Comparison of ENCODE assay signal across 16 cellular contexts in the genomic region with DNA sequence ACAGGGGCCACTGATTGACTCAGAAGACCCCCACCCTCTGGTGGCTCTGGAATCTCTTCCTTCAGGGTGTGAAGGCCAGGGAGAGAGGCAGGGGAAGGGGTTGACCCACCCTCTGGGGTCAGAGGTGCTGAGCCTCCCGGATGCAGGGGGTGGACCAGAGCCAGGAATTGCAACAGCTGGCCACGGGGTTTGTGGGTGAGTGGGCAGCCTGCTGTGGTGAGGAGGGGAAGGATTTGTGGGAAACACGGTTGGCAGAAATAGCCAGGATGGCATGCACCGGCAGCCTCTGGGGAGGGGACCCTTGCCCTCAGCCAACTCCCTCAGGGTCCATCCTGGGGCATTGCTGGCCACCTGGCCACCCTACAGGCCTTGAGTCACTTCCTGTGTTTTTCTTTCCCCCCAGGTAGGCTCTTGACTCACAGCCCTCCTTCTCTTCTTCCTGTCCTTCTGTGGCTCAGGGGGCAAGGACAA.
A peak's percentile ranks its signal among the peaks of the same experiment; 100 is the strongest.
DNase-seq lines count a peak whose midpoint lies in the region; ATAC-seq and TF ChIP-seq lines count a peak whose summit lies in the region.
"Had no signal": no experiment of that assay in that cellular context is flagged by ENCODE, and none has a peak within 500 bp of the region (broad histone marks: within the 10 kb centered on the region; RNA-seq: fewer than 3 reads in every experiment).

No MANE protein-coding gene starts in this region.

- H3K9me3 Mint-ChIP-seq in activated T-helper 17 cell treated with anti-CD3 and anti-CD28 coated beads, Interleukin-2, amount 50 U/mL, for 72 hours, result no peaks in the 10 kb centered on the region
- peaks cover 5% of the 10 kb centered on the region for H3K9me3 Mint-ChIP-seq in type B pancreatic cell

- H3K4me1 ChIP-seq in HEK293 (ENCODE audit: control insufficient read depth, insufficient read depth, low read length) (no peaks in the 10 kb centered on the region), lower lobe of right lung (peaks cover 12% of the 10 kb centered on the region)

- no peaks in the 10 kb centered on the region for H3K27me3 ChIP-seq in lower lobe of right lung (ENCODE audit: low read depth)
- H3K27me3 ChIP-seq: ovary had no signal

- peaks cover 6% of the 10 kb centered on the region for H3K27me3 Mint-ChIP-seq in activated T-helper 17 cell treated with anti-CD3 and anti-CD28 coated beads, Interleukin-2, amount 50 U/mL, for 72 hours
- H3K27me3 Mint-ChIP-seq in type B pancreatic cell, result peaks cover 5% of the 10 kb centered on the region

- H3K27ac Mint-ChIP-seq in activated T-helper 17 cell treated with anti-CD3 and anti-CD28 coated beads, Interleukin-2, amount 50 U/mL, for 72 hours, result peak overlapping the region; percentile 31
- H3K27ac Mint-ChIP-seq in type B pancreatic cell, result no peak overlapping the region

- intact Hi-C loops in lower lobe of right lung (cut with DNase I), result no loop called here

- H3K27ac ChIP-seq in HEK293 (ENCODE audit: extremely low read depth, low read depth, low read length), result no peak overlapping the region; the same call in 1 of the 2 replicates
- no peak overlapping the region for H3K27ac ChIP-seq in lower lobe of right lung
- H3K27ac ChIP-seq: ovary, thoracic aorta, VCaP had no signal

- no peak for ATAC-seq in activated T-helper 17 cell treated with anti-CD3 and anti-CD28 coated beads, Interleukin-2, amount 50 U/mL, for 72 hours (replicated peaks)
- ATAC-seq in lower lobe of right lung (peak in 1 of 2 donors; percentile 27), GM21576 (IDR thresholded peaks at IDR 0.05; ENCODE audit: unreplicated experiment) (no peak)

- no peaks in the 10 kb centered on the region for H3K4me1 Mint-ChIP-seq in activated T-helper 17 cell treated with anti-CD3 and anti-CD28 coated beads, Interleukin-2, amount 50 U/mL, for 72 hours
- peaks cover 11% of the 10 kb centered on the region for H3K4me1 Mint-ChIP-seq in type B pancreatic cell (ENCODE audit: unreplicated experiment)

- peak; percentile 71 for DNase-seq in A172 (ENCODE audit: low spot score)
- DNase-seq in lower lobe of right lung, result peak; percentile 42
- no peak for DNase-seq in NK-92 (lab: John Stamatoyannopoulos, UW; ENCODE audit: unreplicated experiment)
- DNase-seq in type B pancreatic cell (ENCODE audit: extremely low spot score, unreplicated experiment), result no peak
- no peak for DNase-seq in effector CD8-positive, alpha-beta T cell (lab: John Stamatoyannopoulos, UW)
- DNase-seq: DMS 273 treated with DMSO at 0.1 percent for 48 hours, Karpas-422, mesendoderm, NCI-H2081 treated with DMSO at 0.1 percent for 48 hours, NCI-H82, ovary had no signal

- CTCF ChIA-PET in HEK293 (lab: Yijun Ruan, JAX), result interaction anchor here (1.0 to 1.1 kb wide), 3 partner anchors 8 to 310 kb away, joined by 3 read pairs; no protein-coding TSS in a partner anchor

- no peak overlapping the region for H3K4me3 Mint-ChIP-seq in activated T-helper 17 cell treated with anti-CD3 and anti-CD28 coated beads, Interleukin-2, amount 50 U/mL, for 72 hours
- H3K4me3 Mint-ChIP-seq in type B pancreatic cell, result no peak overlapping the region

- H3K4me3 ChIP-seq in HEK293 (ENCODE audit: low read depth, low read length), result no peak overlapping the region
- no peak overlapping the region for H3K4me3 ChIP-seq in lower lobe of right lung
- H3K4me3 ChIP-seq: ovary, thoracic aorta had no signal

- H3K36me3 Mint-ChIP-seq in activated T-helper 17 cell treated with anti-CD3 and anti-CD28 coated beads, Interleukin-2, amount 50 U/mL, for 72 hours (ENCODE audit: low read depth), result no peaks in the 10 kb centered on the region
- H3K36me3 Mint-ChIP-seq in type B pancreatic cell, result no peaks in the 10 kb centered on the region

- H3K36me3 ChIP-seq in HEK293 (ENCODE audit: control insufficient read depth in 2 of 2, insufficient read depth in 1 of 2, low read length in 2 of 2) (no peaks in the 10 kb centered on the region), lower lobe of right lung (no peaks in the 10 kb centered on the region)
- H3K36me3 ChIP-seq: ovary, thoracic aorta had no signal

- POLR2A ChIA-PET in HEK293 (lab: Yijun Ruan, JAX), result no interaction called here

- H3K9me3 ChIP-seq in HEK293 (ENCODE audit: control insufficient read depth, insufficient read depth, low read depth, low read length), result no peaks in the 10 kb centered on the region
- H3K9me3 ChIP-seq in lower lobe of right lung, result no peaks in the 10 kb centered on the region
- H3K9me3 ChIP-seq: ovary, thoracic aorta had no signal

- TF ChIP-seq CTCF in HEK293 (tag by site-specific recombination; IDR thresholded peaks at IDR 0.05), result no peak
- TF ChIP-seq CTCF in lower lobe of right lung (IDR thresholded peaks at IDR 0.05), result no peak
- no peak for TF ChIP-seq CTCF in type B pancreatic cell (conservative IDR thresholded peaks at IDR 0.05)

TF ChIP-seq in HEK293, 187 proteins besides CTCF, POLR2A, EP300 and RAD21:
- TF ChIP-seq ZNF112 (tag by site-specific recombination; IDR thresholded peaks at IDR 0.05) (no peak), ZFHX2 (tag by site-specific recombination; conservative IDR thresholded peaks at IDR 0.05) (peak; percentile 16; the same call in 1 of the 2 replicates), BCL11B (tag by site-specific recombination; IDR thresholded peaks at IDR 0.05; ENCODE audit: low read depth) (no peak), ZNF600 (tag by site-specific recombination; IDR thresholded peaks at IDR 0.05) (no peak), ZNF133 (tag by site-specific recombination; IDR thresholded peaks at IDR 0.05) (no peak)

Comparison
In these comparisons a context has a peak if more than half of its experiments do, and no peak if none do; other contexts are left out.
1. DNase-seq: peak in A172 (single experiment) and lower lobe of right lung (single experiment); none in NK-92 (single experiment), type B pancreatic cell (single experiment) and effector CD8-positive, alpha-beta T cell (single experiment).